ENCODE assay signal across 14 cellular contexts in genomic region chr4:3364199-3364598, GRCh38.
"Had no signal": no experiment of that assay in that cellular context is flagged by ENCODE, and none has a peak within 500 bp of the region (broad histone marks: within the 10 kb centered on the region; RNA-seq: fewer than 3 reads in every experiment).

No MANE protein-coding gene starts in this region.

- H3K36me3 Mint-ChIP-seq: activated CD4-positive, alpha-beta memory T cell treated with anti-CD3 and anti-CD28 coated beads for 36 hours; activated naive CD8-positive, alpha-beta T cell had no signal

- ATAC-seq: stimulated activated naive CD8-positive, alpha-beta T cell treated with anti-CD3 and anti-CD28 coated beads, Interleukin-15, Interleukin-2, amounts not matched to agents 100 U/mL and 50 U/mL, for 24 hours had no signal

- DNase-seq: activated CD4-positive, alpha-beta memory T cell treated with anti-CD3 and anti-CD28 coated beads for 36 hours; activated CD4-positive, alpha-beta T cell treated with anti-CD3 and anti-CD28 coated beads for 1 hour; activated gamma-delta T cell treated with Interleukin-2 at 50 U/mL for 16 hours; amniotic stem cell; caudate nucleus; effector CD4-positive, alpha-beta T cell; esophagus squamous epithelium; hypothalamus; pancreas; stimulated activated naive CD8-positive, alpha-beta T cell treated with anti-CD3 and anti-CD28 coated beads, Interleukin-15, Interleukin-2, amounts not matched to agents 100 U/mL and 50 U/mL, for 24 hours; transverse colon had no signal

- H3K36me3 ChIP-seq: esophagus squamous epithelium, pancreas, transverse colon had no signal

- H3K9me3 Mint-ChIP-seq: activated CD4-positive, alpha-beta memory T cell treated with anti-CD3 and anti-CD28 coated beads for 36 hours; nephron had no signal

- H3K27ac ChIP-seq: esophagus squamous epithelium, pancreas, skin epidermis, transverse colon had no signal

- H3K27me3 ChIP-seq: pancreas, transverse colon had no signal

- H3K4me3 ChIP-seq: esophagus squamous epithelium, pancreas, skin epidermis, transverse colon had no signal

- H3K4me3 Mint-ChIP-seq: activated CD4-positive, alpha-beta memory T cell treated with anti-CD3 and anti-CD28 coated beads for 36 hours; activated naive CD8-positive, alpha-beta T cell; nephron had no signal

- H3K27me3 Mint-ChIP-seq: activated CD4-positive, alpha-beta memory T cell treated with anti-CD3 and anti-CD28 coated beads for 36 hours; activated naive CD8-positive, alpha-beta T cell had no signal

- H3K27ac Mint-ChIP-seq: activated CD4-positive, alpha-beta memory T cell treated with anti-CD3 and anti-CD28 coated beads for 36 hours; activated naive CD8-positive, alpha-beta T cell; nephron had no signal

- H3K9me3 ChIP-seq: esophagus squamous epithelium, pancreas, transverse colon had no signal
